Comparison of ENCODE assay signal across 16 cellular contexts in the genomic region with DNA sequence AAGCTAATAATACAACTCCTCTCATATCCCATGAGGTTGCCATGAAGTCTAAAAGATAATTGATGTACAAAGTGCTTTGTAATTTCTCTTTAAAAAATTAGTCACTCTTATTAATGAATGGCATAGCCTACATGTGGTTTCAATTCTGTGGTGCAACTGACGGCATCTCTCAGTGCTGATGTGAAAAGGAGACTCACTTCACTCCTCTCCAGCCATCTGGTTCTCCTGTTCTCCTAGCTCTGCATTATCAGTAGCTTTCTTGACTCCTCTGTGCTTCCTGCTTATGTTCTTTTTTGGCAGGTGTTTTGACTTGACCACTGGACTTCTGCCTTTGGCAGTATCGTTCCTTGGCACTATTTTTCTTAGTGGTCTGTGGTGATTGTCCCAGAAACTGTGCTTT.
A peak's percentile ranks its signal among the peaks of the same experiment; 100 is the strongest.
DNase-seq lines count a peak whose midpoint lies in the region; ATAC-seq and TF ChIP-seq lines count a peak whose summit lies in the region.
"Had no signal": no experiment of that assay in that cellular context is flagged by ENCODE, and none has a peak within 500 bp of the region (broad histone marks: within the 10 kb centered on the region; RNA-seq: fewer than 3 reads in every experiment).

No MANE protein-coding gene starts in this region.

- no peaks in the 10 kb centered on the region for H3K9me3 Mint-ChIP-seq in activated T-helper 2 cell treated with anti-CD3 and anti-CD28 coated beads, Interferon-gamma antibody, Interleukin-2, Interleukin-4, amounts not matched to agents 10 μg/mL and 5 μg/mL and 100 μg/mL, durations not matched to agents 14 hours and 24 hours and 36 hours
- H3K9me3 Mint-ChIP-seq: GM23338 had no signal

- ATAC-seq in SK-N-SH treated with all-trans-retinoic acid at 6 μM for 48 hours (peak; percentile 82), HG02884 (IDR thresholded peaks at IDR 0.05; ENCODE audit: unreplicated experiment) (no peak)
- ATAC-seq: GM23338, PC-3 had no signal

- H3K27ac Mint-ChIP-seq in activated T-helper 2 cell treated with anti-CD3 and anti-CD28 coated beads, Interferon-gamma antibody, Interleukin-2, Interleukin-4, amounts not matched to agents 10 μg/mL and 5 μg/mL and 100 μg/mL, durations not matched to agents 14 hours and 24 hours and 36 hours = no peak overlapping the region
- H3K27ac Mint-ChIP-seq: CD4-positive, alpha-beta memory T cell; GM23338 had no signal

- DNase-seq in HFF-Myc (ENCODE audit: extremely low read depth, low read depth) = peak; percentile 56
- DNase-seq in fibroblast of the aortic adventitia (ENCODE audit: low read depth) = peak; percentile 64
- DNase-seq in stimulated activated CD4-positive, alpha-beta T cell treated with anti-CD3 and anti-CD28 coated beads, Interleukin-2, amount 100 ng/mL, for 24 hours = no peak
- no peak for DNase-seq in activated T-helper 2 cell treated with anti-CD3 and anti-CD28 coated beads, Interferon-gamma antibody, Interleukin-2, Interleukin-4, amounts not matched to agents 10 μg/mL and 5 μg/mL and 100 μg/mL, durations not matched to agents 14 hours and 24 hours and 36 hours (ENCODE audit: low spot score)
- no peak for DNase-seq in breast epithelium (ENCODE audit: low spot score in 2 of 2)
- DNase-seq: Calu3; CD4-positive, alpha-beta memory T cell; IMR-90; Kasumi-1; NCI-H1930; NCI-H446 treated with DMSO at 0.1 percent for 48 hours; PC-3 had no signal

- no peak for TF ChIP-seq POLR2A in breast epithelium (IDR thresholded peaks at IDR 0.05)

- peaks cover 2% of the 10 kb centered on the region for H3K4me1 Mint-ChIP-seq in activated T-helper 2 cell treated with anti-CD3 and anti-CD28 coated beads, Interferon-gamma antibody, Interleukin-2, Interleukin-4, amounts not matched to agents 10 μg/mL and 5 μg/mL and 100 μg/mL, durations not matched to agents 14 hours and 24 hours and 36 hours (ENCODE audit: low read depth)

- no peaks in the 10 kb centered on the region for H3K4me1 ChIP-seq in breast epithelium

- intact Hi-C loops in activated T-helper 2 cell treated with anti-CD3 and anti-CD28 coated beads, Interferon-gamma antibody, Interleukin-2, Interleukin-4, amounts not matched to agents 10 μg/mL and 5 μg/mL and 100 μg/mL, durations not matched to agents 14 hours and 24 hours and 36 hours (cut with micrococcal nuclease) = no loop called here
- intact Hi-C loops in breast epithelium (cut with DNase I; ENCODE audit: low total_unique reads) = no loop called here

- TF ChIP-seq CTCF in HFF-Myc (IDR thresholded peaks at IDR 0.05; ENCODE audit: low read depth, low read length, missing control alignments) = no peak
- TF ChIP-seq CTCF in fibroblast of the aortic adventitia (IDR thresholded peaks at IDR 0.05; ENCODE audit: insufficient read depth, low read length) = no peak
- no peak for TF ChIP-seq CTCF in breast epithelium (IDR thresholded peaks at IDR 0.05)

- H3K4me3 ChIP-seq in HFF-Myc (replicated peaks; ENCODE audit: low read depth, low read length) = no peak overlapping the region
- H3K4me3 ChIP-seq in fibroblast of the aortic adventitia (ENCODE audit: low read depth, low read length) = no peak overlapping the region
- H3K4me3 ChIP-seq in breast epithelium = no peak overlapping the region
- H3K4me3 ChIP-seq: GM23338, SJSA1 had no signal

- H3K27ac ChIP-seq in breast epithelium = no peak overlapping the region
- H3K27ac ChIP-seq: SJSA1 had no signal

- no peaks in the 10 kb centered on the region for H3K27me3 Mint-ChIP-seq in activated T-helper 2 cell treated with anti-CD3 and anti-CD28 coated beads, Interferon-gamma antibody, Interleukin-2, Interleukin-4, amounts not matched to agents 10 μg/mL and 5 μg/mL and 100 μg/mL, durations not matched to agents 14 hours and 24 hours and 36 hours (ENCODE audit: low read depth)
- H3K27me3 Mint-ChIP-seq: CD4-positive, alpha-beta memory T cell had no signal

- H3K27me3 ChIP-seq in breast epithelium = no peaks in the 10 kb centered on the region
- H3K27me3 ChIP-seq: SJSA1 had no signal

- no peaks in the 10 kb centered on the region for H3K9me3 ChIP-seq in breast epithelium
- H3K9me3 ChIP-seq: SJSA1 had no signal

- H3K4me3 Mint-ChIP-seq in activated T-helper 2 cell treated with anti-CD3 and anti-CD28 coated beads, Interferon-gamma antibody, Interleukin-2, Interleukin-4, amounts not matched to agents 10 μg/mL and 5 μg/mL and 100 μg/mL, durations not matched to agents 14 hours and 24 hours and 36 hours (ENCODE audit: low read depth) = no peak overlapping the region
- H3K4me3 Mint-ChIP-seq: CD4-positive, alpha-beta memory T cell; GM23338 had no signal

- peaks cover 4% of the 10 kb centered on the region for H3K36me3 Mint-ChIP-seq in activated T-helper 2 cell treated with anti-CD3 and anti-CD28 coated beads, Interferon-gamma antibody, Interleukin-2, Interleukin-4, amounts not matched to agents 10 μg/mL and 5 μg/mL and 100 μg/mL, durations not matched to agents 14 hours and 24 hours and 36 hours (ENCODE audit: low read depth)

- no peaks in the 10 kb centered on the region for H3K36me3 ChIP-seq in breast epithelium
- H3K36me3 ChIP-seq: SJSA1 had no signal

TF ChIP-seq in SK-N-SH treated with all-trans-retinoic acid at 6 μM for 48 hours, 23 proteins besides CTCF, POLR2A, EP300 and RAD21:
- TF ChIP-seq ZNF565 (CRISPR knock-in tag; conservative IDR thresholded peaks at IDR 0.05; ENCODE audit: low read depth) (no peak), ISL1 (CRISPR knock-in tag; IDR thresholded peaks at IDR 0.05) (0 out of 2 replicates have a peak, but pooled peaks have one; percentile 7), BACH2 (CRISPR knock-in tag; IDR thresholded peaks at IDR 0.05; ENCODE audit: borderline replicate concordance) (no peak)

Comparison
In these comparisons a context has a peak if more than half of its experiments do, and no peak if none do; other contexts are left out.
1. DNase-seq: peak in HFF-Myc (single experiment) and fibroblast of the aortic adventitia (single experiment); none in stimulated activated CD4-positive, alpha-beta T cell treated with anti-CD3 and anti-CD28 coated beads, Interleukin-2, amount 100 ng/mL, for 24 hours (0 of 2), activated T-helper 2 cell treated with anti-CD3 and anti-CD28 coated beads, Interferon-gamma antibody, Interleukin-2, Interleukin-4, amounts not matched to agents 10 μg/mL and 5 μg/mL and 100 μg/mL, durations not matched to agents 14 hours and 24 hours and 36 hours (single experiment) and breast epithelium (0 of 2).